ENCODE assay signal across 1 cellular context in the genomic region with DNA sequence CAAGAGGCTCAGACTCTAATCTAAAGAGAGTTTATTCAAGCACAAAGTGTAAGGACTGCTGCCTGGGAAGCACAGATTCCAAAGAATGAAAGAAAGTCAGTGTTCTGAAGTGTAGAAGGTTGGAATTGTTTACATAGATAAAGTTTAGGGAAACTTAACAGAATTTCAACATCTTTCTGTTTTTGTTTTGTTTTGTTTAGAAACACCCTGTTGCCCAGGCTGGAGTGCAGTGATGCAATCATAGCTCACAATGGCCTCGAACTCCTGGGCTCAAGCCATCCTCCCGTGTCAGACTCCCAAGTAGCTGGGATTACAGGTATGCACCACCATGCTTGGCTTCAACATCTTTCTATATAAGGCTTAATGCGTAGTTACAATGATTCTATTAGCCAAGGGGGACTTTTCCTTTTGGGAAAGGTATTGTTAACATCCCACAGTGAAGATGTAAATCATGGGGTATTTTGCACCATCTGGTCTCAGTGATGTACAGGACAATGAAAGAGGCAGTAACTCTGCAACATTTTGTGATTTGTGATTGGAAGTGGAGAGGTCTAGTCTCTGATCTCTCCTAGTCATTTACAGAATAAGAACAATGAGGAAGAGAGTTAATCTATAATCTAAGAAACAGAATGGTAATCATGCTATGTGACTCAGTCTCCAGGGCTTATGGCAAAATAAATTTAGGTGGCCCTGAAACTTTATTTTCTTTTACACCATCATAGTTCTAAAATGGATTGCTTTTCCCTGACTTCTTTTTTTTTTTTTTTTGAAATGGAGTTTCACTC.
TF ChIP-seq lines count a peak whose summit lies in the region.

No MANE protein-coding gene starts in this region.

TF ChIP-seq in GM12878, 131 proteins besides CTCF, POLR2A, EP300 and RAD21:
- TF ChIP-seq SMAD1 (IDR thresholded peaks at IDR 0.05; ENCODE audit: low read depth, partially characterized antibody) (no peak), EED (IDR thresholded peaks at IDR 0.05; ENCODE audit: low read depth) (no peak), GABPA (IDR thresholded peaks at IDR 0.05; ENCODE audit: low read depth) (no peak), WRNIP1 (IDR thresholded peaks at IDR 0.05; ENCODE audit: borderline replicate concordance, low read depth, low read length) (no peak), KLF5 (IDR thresholded peaks at IDR 0.05; ENCODE audit: partially characterized antibody) (no peak), MEF2A (IDR thresholded peaks at IDR 0.05; ENCODE audit: insufficient read depth, low read depth, low read length) (no peak), HDAC6 (IDR thresholded peaks at IDR 0.05; ENCODE audit: unreplicated experiment) (no peak), ZNF24 (IDR thresholded peaks at IDR 0.05) (no peak)
- TF ChIP-seq, protein P1, sequence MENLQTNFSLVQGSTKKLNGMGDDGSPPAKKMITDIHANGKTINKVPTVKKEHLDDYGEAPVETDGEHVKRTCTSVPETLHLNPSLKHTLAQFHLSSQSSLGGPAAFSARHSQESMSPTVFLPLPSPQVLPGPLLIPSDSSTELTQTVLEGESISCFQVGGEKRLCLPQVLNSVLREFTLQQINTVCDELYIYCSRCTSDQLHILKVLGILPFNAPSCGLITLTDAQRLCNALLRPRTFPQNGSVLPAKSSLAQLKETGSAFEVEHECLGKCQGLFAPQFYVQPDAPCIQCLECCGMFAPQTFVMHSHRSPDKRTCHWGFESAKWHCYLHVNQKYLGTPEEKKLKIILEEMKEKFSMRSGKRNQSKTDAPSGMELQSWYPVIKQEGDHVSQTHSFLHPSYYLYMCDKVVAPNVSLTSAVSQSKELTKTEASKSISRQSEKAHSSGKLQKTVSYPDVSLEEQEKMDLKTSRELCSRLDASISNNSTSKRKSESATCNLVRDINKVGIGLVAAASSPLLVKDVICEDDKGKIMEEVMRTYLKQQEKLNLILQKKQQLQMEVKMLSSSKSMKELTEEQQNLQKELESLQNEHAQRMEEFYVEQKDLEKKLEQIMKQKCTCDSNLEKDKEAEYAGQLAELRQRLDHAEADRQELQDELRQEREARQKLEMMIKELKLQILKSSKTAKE (IDR thresholded peaks at IDR 0.05; ENCODE audit: low read depth, poor library complexity, severe bottlenecking), result no peak
- TF ChIP-seq, protein P2, sequence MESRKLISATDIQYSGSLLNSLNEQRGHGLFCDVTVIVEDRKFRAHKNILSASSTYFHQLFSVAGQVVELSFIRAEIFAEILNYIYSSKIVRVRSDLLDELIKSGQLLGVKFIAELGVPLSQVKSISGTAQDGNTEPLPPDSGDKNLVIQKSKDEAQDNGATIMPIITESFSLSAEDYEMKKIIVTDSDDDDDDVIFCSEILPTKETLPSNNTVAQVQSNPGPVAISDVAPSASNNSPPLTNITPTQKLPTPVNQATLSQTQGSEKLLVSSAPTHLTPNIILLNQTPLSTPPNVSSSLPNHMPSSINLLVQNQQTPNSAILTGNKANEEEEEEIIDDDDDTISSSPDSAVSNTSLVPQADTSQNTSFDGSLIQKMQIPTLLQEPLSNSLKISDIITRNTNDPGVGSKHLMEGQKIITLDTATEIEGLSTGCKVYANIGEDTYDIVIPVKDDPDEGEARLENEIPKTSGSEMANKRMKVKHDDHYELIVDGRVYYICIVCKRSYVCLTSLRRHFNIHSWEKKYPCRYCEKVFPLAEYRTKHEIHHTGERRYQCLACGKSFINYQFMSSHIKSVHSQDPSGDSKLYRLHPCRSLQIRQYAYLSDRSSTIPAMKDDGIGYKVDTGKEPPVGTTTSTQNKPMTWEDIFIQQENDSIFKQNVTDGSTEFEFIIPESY (IDR thresholded peaks at IDR 0.05), result no peak
